In genomic region chr6:100946711-100947110, GRCh38 we compare ENCODE assay signal across 24 cellular contexts.
"Had no signal": no experiment of that assay in that cellular context is flagged by ENCODE, and none has a peak within 500 bp of the region (broad histone marks: within the 10 kb centered on the region; RNA-seq: fewer than 3 reads in every experiment).

No MANE protein-coding gene starts in this region.

- DNase-seq: colonic mucosa; cortex of kidney; dermis blood vessel endothelial cell; dorsolateral prefrontal cortex; effector CD4-positive, alpha-beta T cell; effector CD8-positive, alpha-beta T cell; effector memory CD4-positive, alpha-beta T cell; effector memory CD8-positive, alpha-beta T cell; endodermal cell; erythroblast; esophagus squamous epithelium; foreskin fibroblast; foreskin keratinocyte; foreskin melanocyte; gastrocnemius medialis; glutamatergic neuron; head of caudate nucleus; heart left ventricle; heart right ventricle had no signal

- H3K27me3 ChIP-seq: colonic mucosa, dorsolateral prefrontal cortex, esophagus muscularis mucosa, esophagus squamous epithelium, foreskin keratinocyte, gastrocnemius medialis, gastroesophageal sphincter, heart left ventricle, heart right ventricle had no signal

- ATAC-seq: effector memory CD8-positive, alpha-beta T cell; esophagus mucosa; foreskin keratinocyte; gastrocnemius medialis; gastroesophageal sphincter; heart left ventricle; heart right ventricle had no signal

- H3K27ac ChIP-seq: colonic mucosa, coronary artery, dorsolateral prefrontal cortex, epithelial cell of prostate, esophagus muscularis mucosa, esophagus squamous epithelium, foreskin keratinocyte, gastrocnemius medialis, gastroesophageal sphincter, heart left ventricle, heart right ventricle had no signal

- H3K4me1 ChIP-seq: colonic mucosa, esophagus muscularis mucosa, esophagus squamous epithelium, gastrocnemius medialis, gastroesophageal sphincter, heart left ventricle, heart right ventricle had no signal

- H3K9me3 ChIP-seq: colonic mucosa, gastrocnemius medialis had no signal

- H3K36me3 ChIP-seq: colonic mucosa, esophagus muscularis mucosa, esophagus squamous epithelium, gastrocnemius medialis, gastroesophageal sphincter, heart left ventricle, heart right ventricle had no signal

- H3K4me3 ChIP-seq: colonic mucosa, coronary artery, dorsolateral prefrontal cortex, esophagus muscularis mucosa, esophagus squamous epithelium, gastrocnemius medialis, gastroesophageal sphincter, heart left ventricle, heart right ventricle had no signal
